ENCODE assay signal across 1 cellular context in the genomic region with DNA sequence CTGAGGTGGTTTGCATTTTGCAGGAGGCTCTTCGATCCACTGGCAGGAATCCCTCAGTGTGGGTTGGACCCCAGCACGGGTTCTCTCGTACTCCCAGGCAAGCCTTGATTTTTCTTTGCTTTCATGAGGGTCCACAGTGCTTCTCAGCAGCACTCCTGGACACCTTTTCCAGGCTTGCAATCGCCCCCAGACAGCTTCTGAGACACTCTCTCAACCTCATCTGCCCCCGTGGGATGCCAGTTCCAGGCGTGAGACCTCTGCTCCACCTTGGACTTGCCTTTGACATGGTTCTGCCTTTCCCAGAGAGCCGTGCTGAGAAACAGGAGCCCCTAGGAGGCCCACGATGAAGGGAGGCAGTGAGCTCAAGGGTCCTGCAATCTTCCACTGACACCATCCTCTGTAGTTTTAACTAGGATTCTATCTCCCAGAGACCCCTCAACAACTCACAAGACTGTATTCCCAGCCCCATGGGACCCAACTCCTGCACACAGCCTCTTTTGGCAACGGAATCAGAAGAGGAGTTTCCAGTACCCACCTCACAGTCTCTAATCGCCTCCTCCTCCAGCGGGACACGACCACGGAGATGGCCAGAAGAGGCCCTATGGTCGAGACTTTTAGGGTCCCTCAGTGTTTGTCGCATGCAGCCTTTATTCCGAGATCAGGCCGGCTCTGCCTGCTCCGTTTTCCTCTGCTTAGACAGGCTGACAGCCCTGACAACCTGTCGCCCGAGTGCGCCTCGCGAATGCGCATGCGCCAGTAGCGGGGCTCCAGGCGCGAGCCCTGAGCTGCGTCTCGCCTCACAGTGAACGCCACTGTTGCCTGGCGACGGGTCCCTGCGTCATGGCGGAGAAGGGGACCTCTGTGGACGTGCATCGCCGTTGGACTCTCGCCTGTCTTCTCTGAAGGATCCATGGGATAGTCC.
TF ChIP-seq lines count a peak whose summit lies in the region.

No MANE protein-coding gene starts in this region.

TF ChIP-seq in K562, 482 proteins besides CTCF, POLR2A, EP300 and RAD21 (continued from another document):
- TF ChIP-seq, protein P1, sequence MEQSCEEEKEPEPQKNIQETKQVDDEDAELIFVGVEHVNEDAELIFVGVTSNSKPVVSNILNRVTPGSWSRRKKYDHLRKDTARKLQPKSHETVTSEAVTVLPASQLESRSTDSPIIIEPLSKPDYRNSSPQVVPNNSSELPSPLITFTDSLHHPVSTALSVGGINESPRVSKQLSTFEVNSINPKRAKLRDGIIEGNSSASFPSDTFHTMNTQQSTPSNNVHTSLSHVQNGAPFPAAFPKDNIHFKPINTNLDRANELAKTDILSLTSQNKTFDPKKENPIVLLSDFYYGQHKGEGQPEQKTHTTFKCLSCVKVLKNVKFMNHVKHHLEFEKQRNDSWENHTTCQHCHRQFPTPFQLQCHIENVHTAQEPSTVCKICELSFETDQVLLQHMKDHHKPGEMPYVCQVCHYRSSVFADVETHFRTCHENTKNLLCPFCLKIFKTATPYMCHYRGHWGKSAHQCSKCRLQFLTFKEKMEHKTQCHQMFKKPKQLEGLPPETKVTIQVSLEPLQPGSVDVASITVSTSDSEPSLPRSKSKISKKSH (CRISPR knock-in tag; IDR thresholded peaks at IDR 0.05) = no peak
TF ChIP-seq in K562: peak in this region for 1.
